In genomic region chr11:21040615-21041014, GRCh38 we compare ENCODE assay signal across 6 cellular contexts.
"Had no signal": no experiment of that assay in that cellular context is flagged by ENCODE, and none has a peak within 500 bp of the region (broad histone marks: within the 10 kb centered on the region; RNA-seq: fewer than 3 reads in every experiment).

No MANE protein-coding gene starts in this region.

- H3K4me2 ChIP-seq: GM23338, KMS-11 had no signal

- H3K4me3 ChIP-seq: GM23338 had no signal

- H3K27ac ChIP-seq: KMS-11 had no signal

- DNase-seq: H9, HCEC 1CT, KBM-7 had no signal

- H3K9ac ChIP-seq: KMS-11 had no signal

- H2AFZ ChIP-seq: GM23338 had no signal

- ATAC-seq: GM23338, HepG2 had no signal
